In genomic region chr2:85727798-85728197, GRCh38 we compare ENCODE assay signal across 23 cellular contexts. TPM values are rescaled to one million over a fixed set of nuclear protein-coding genes. Genes with fewer than 3 reads are reported as not detected.
DNase-seq lines count a peak whose midpoint lies in the region; ATAC-seq and TF ChIP-seq lines count a peak whose summit lies in the region.
"Had no signal": no experiment of that assay in that cellular context is flagged by ENCODE, and none has a peak within 500 bp of the region (broad histone marks: within the 10 kb centered on the region; RNA-seq: fewer than 3 reads in every experiment).

No MANE protein-coding gene starts in this region.

- no peaks in the 10 kb centered on the region for H3K9me3 ChIP-seq in left ventricle myocardium inferior (replicated peaks)
- H3K9me3 ChIP-seq in right atrium auricular region = no peaks in the 10 kb centered on the region
- no peaks in the 10 kb centered on the region for H3K9me3 ChIP-seq in lower lobe of right lung
- H3K9me3 ChIP-seq in suprapubic skin = no peaks in the 10 kb centered on the region
- no peaks in the 10 kb centered on the region for H3K9me3 ChIP-seq in SK-N-SH
- no peaks in the 10 kb centered on the region for H3K9me3 ChIP-seq in endodermal cell (ENCODE audit: control insufficient read depth, low read length)
- H3K9me3 ChIP-seq: BLaER1 treated with 17β-estradiol and CSF1 and Interleukin-3, amounts not matched to agents 10 nM and 100 nM; HAP-1 had no signal

- CTCF ChIA-PET in SK-N-SH (lab: Yijun Ruan, JAX) = interaction anchor here (1.0 to 3.9 kb wide), 2 partner anchors 86 to 90 kb away, joined by 3 to 70 read pairs; no protein-coding TSS in a partner anchor

- no peaks in the 10 kb centered on the region for H3K36me3 Mint-ChIP-seq in endodermal cell (ENCODE audit: low read depth)

- intact Hi-C loops in left ventricle myocardium inferior (cut with micrococcal nuclease) = loop anchor here (2.0 kb wide), 1 partner anchor 87 kb away; no protein-coding TSS in a partner anchor
- intact Hi-C loops in lower lobe of right lung (cut with DNase I) = loop anchor here (10.0 kb wide), 1 partner anchor 87 kb away; no protein-coding TSS in a partner anchor

- H3K4me3 ChIP-seq in left ventricle myocardium inferior = no peak overlapping the region
- H3K4me3 ChIP-seq in right atrium auricular region = no peak overlapping the region
- no peak overlapping the region for H3K4me3 ChIP-seq in lower lobe of right lung
- no peak overlapping the region for H3K4me3 ChIP-seq in suprapubic skin
- no peak overlapping the region for H3K4me3 ChIP-seq in SK-N-SH (ENCODE audit: low read depth in 2 of 2, low read length in 1 of 2)
- no peak overlapping the region for H3K4me3 ChIP-seq in endodermal cell (ENCODE audit: low read length)
- H3K4me3 ChIP-seq: BLaER1 treated with 17β-estradiol and CSF1 and Interleukin-3, amounts not matched to agents 10 nM and 100 nM; GM23338; HAP-1; K562 had no signal

- WGBS in suprapubic skin = 61% methylated on average over 10 of the region's 10 CpGs
- 90% methylated on average over 10 of the region's 10 CpGs for WGBS in SK-N-SH (ENCODE audit: low lambda C conversion rate)
- 91 to 92% methylated on average over 4 to 10 of the region's 10 CpGs for WGBS in endodermal cell (ENCODE audit: insufficient coverage in 1 of 2, insufficient read length in 1 of 2), 2 experiments

- no peak overlapping the region for H2AFZ ChIP-seq in SK-N-SH (ENCODE audit: low read depth)
- H2AFZ ChIP-seq: GM23338 had no signal

- H3K36me3 ChIP-seq in left ventricle myocardium inferior (no peaks in the 10 kb centered on the region), right atrium auricular region (no peaks in the 10 kb centered on the region), lower lobe of right lung (no peaks in the 10 kb centered on the region), suprapubic skin (no peaks in the 10 kb centered on the region), SK-N-SH (replicated peaks in 1 of 2; ENCODE audit: control insufficient read depth in 1 of 2, insufficient read depth in 2 of 2, low read length in 1 of 2) (no peaks in the 10 kb centered on the region), endodermal cell (ENCODE audit: control insufficient read depth, insufficient read depth, low read length) (no peaks in the 10 kb centered on the region)
- H3K36me3 ChIP-seq: BLaER1 treated with 17β-estradiol and CSF1 and Interleukin-3, amounts not matched to agents 10 nM and 100 nM; HAP-1 had no signal

- H3K27me3 Mint-ChIP-seq in endodermal cell (ENCODE audit: insufficient read depth) = peaks cover 21% of the 10 kb centered on the region

- no peak for TF ChIP-seq RAD21 in SK-N-SH (IDR thresholded peaks at IDR 0.05; ENCODE audit: low read length)

- POLR2A ChIA-PET in SK-N-SH (lab: Yijun Ruan, JAX) = no interaction called here

- H3K4me2 ChIP-seq in SK-N-SH = no peak overlapping the region
- H3K4me2 ChIP-seq: GM23338 had no signal

- H3K9me2 ChIP-seq in SK-N-SH = no peaks in the 10 kb centered on the region

- peaks cover 3% of the 10 kb centered on the region for H3F3A ChIP-seq in SK-N-SH (replicated peaks; ENCODE audit: insufficient read depth)

- no peak overlapping the region for H3K4me3 Mint-ChIP-seq in endodermal cell
- H3K4me3 Mint-ChIP-seq: CD4-positive, alpha-beta T cell; GM23338; HFFc6 had no signal

- TF ChIP-seq POLR2A in suprapubic skin (IDR thresholded peaks at IDR 0.05) = no peak

- ATAC-seq in lower lobe of right lung = peak; percentile 62 to 72
- no peak for ATAC-seq in GM18519 (IDR thresholded peaks at IDR 0.05; ENCODE audit: low FRiP score, unreplicated experiment)
- ATAC-seq: GM23338, K562 had no signal

- peaks cover 7% of the 10 kb centered on the region for H3K4me1 Mint-ChIP-seq in endodermal cell
- H3K4me1 Mint-ChIP-seq: GM23338 had no signal

- H3K9me3 Mint-ChIP-seq in endodermal cell = no peaks in the 10 kb centered on the region
- H3K9me3 Mint-ChIP-seq: CD4-positive, alpha-beta T cell; GM23338; HFFc6 had no signal

- no peaks in the 10 kb centered on the region for H4K20me1 ChIP-seq in SK-N-SH (ENCODE audit: insufficient read depth)
- H4K20me1 ChIP-seq: BLaER1 treated with 17β-estradiol and CSF1 and Interleukin-3, amounts not matched to agents 10 nM and 100 nM had no signal

- no peak overlapping the region for H3K27ac Mint-ChIP-seq in endodermal cell
- H3K27ac Mint-ChIP-seq: CD4-positive, alpha-beta T cell; GM23338; HFFc6 had no signal

- H3K79me2 ChIP-seq in SK-N-SH (ENCODE audit: insufficient read depth) = no peaks in the 10 kb centered on the region

- no peaks in the 10 kb centered on the region for H3K27me3 ChIP-seq in left ventricle myocardium inferior (ENCODE audit: low read depth)
- no peaks in the 10 kb centered on the region for H3K27me3 ChIP-seq in right atrium auricular region
- no peaks in the 10 kb centered on the region for H3K27me3 ChIP-seq in lower lobe of right lung (ENCODE audit: low read depth)
- H3K27me3 ChIP-seq in suprapubic skin = no peaks in the 10 kb centered on the region
- H3K27me3 ChIP-seq in SK-N-SH (ENCODE audit: insufficient read depth) = no peaks in the 10 kb centered on the region
- H3K27me3 ChIP-seq in endodermal cell (ENCODE audit: control insufficient read depth, insufficient read depth, low read length, poor library complexity, severe bottlenecking) = peaks cover 24% of the 10 kb centered on the region
- H3K27me3 ChIP-seq: BLaER1 treated with 17β-estradiol and CSF1 and Interleukin-3, amounts not matched to agents 10 nM and 100 nM had no signal

- no peak for TF ChIP-seq EP300 in suprapubic skin (IDR thresholded peaks at IDR 0.05)
- no peak for TF ChIP-seq EP300 in SK-N-SH (IDR thresholded peaks at IDR 0.05; ENCODE audit: borderline replicate concordance in 1 of 2, low read depth in 1 of 2, low read length in 1 of 2)

- DNase-seq in left ventricle myocardium inferior = no peak
- no peak for DNase-seq in right atrium auricular region (ENCODE audit: low spot score)
- peak; percentile 75 for DNase-seq in lower lobe of right lung
- DNase-seq in suprapubic skin (ENCODE audit: low spot score in 2 of 2) = peak; percentile 69 to 70
- DNase-seq in SK-N-SH = no peak
- no peak for DNase-seq in endodermal cell
- DNase-seq: AML-193, HFFc6, Kasumi-1, NCI-H1092 treated with DMSO at 0.1 percent for 48 hours, NCI-H1436 treated with DMSO at 0.1 percent for 48 hours, NCI-H187 treated with DMSO at 0.1 percent for 48 hours, NCI-H2107, NCI-H526 had no signal

- H3K27ac ChIP-seq in left ventricle myocardium inferior (replicated peaks) = peak overlapping the region; percentile 67
- H3K27ac ChIP-seq in right atrium auricular region = peak overlapping the region in 1 of 2 donors; percentile 43
- peak overlapping the region; percentile 58 for H3K27ac ChIP-seq in lower lobe of right lung
- H3K27ac ChIP-seq in suprapubic skin = no peak overlapping the region
- no peak overlapping the region for H3K27ac ChIP-seq in SK-N-SH (ENCODE audit: low read depth in 2 of 2, low read length in 1 of 2)
- H3K27ac ChIP-seq in endodermal cell (ENCODE audit: low read depth, low read length) = no peak overlapping the region
- H3K27ac ChIP-seq: BLaER1 treated with 17β-estradiol and CSF1 and Interleukin-3, amounts not matched to agents 10 nM and 100 nM; RWPE1 had no signal

- H3K9ac ChIP-seq in SK-N-SH (no peak overlapping the region), endodermal cell (ENCODE audit: extremely low read depth, low read length, poor library complexity, severe bottlenecking) (no peak overlapping the region)

- peaks cover 38% of the 10 kb centered on the region for H3K4me1 ChIP-seq in left ventricle myocardium inferior
- H3K4me1 ChIP-seq in right atrium auricular region = peaks cover 0 to 32% of the 10 kb centered on the region in 2 donors
- peaks cover 55% of the 10 kb centered on the region for H3K4me1 ChIP-seq in lower lobe of right lung
- peaks cover 21% of the 10 kb centered on the region for H3K4me1 ChIP-seq in suprapubic skin
- peaks cover 0 to 11% of the 10 kb centered on the region in 2 experiments; a peak in 2 of 4 replicates for H3K4me1 ChIP-seq in SK-N-SH (ENCODE audit: control insufficient read depth in 1 of 2, insufficient read depth in 2 of 2, low read depth in 1 of 2, low read length in 1 of 2)
- no peaks in the 10 kb centered on the region for H3K4me1 ChIP-seq in endodermal cell (ENCODE audit: control insufficient read depth, insufficient read depth, low read length)
- H3K4me1 ChIP-seq: HAP-1 had no signal

- TF ChIP-seq CTCF in left ventricle myocardium inferior (IDR thresholded peaks at IDR 0.05; ENCODE audit: borderline replicate concordance) = no peak
- TF ChIP-seq CTCF in right atrium auricular region (IDR thresholded peaks at IDR 0.05) = no peak
- TF ChIP-seq CTCF in lower lobe of right lung (IDR thresholded peaks at IDR 0.05) = no peak
- no peak for TF ChIP-seq CTCF in suprapubic skin (IDR thresholded peaks at IDR 0.05)
- TF ChIP-seq CTCF in SK-N-SH (IDR thresholded peaks at IDR 0.05) = no peak
- TF ChIP-seq CTCF in endodermal cell (conservative IDR thresholded peaks at IDR 0.05) = no peak

TF ChIP-seq in SK-N-SH, 30 proteins besides CTCF, POLR2A, EP300 and RAD21 (continues in another document):
- TF ChIP-seq RFX5 (IDR thresholded peaks at IDR 0.05; ENCODE audit: low read length) = no peak
- TF ChIP-seq YY1 (IDR thresholded peaks at IDR 0.05; ENCODE audit: low read depth) = no peak

RNA-seq across cellular contexts. Expression of gene ATOH8, which starts 26.0 kb away (rescaled TPM):
- total RNA-seq in left ventricle myocardium inferior (23.3 TPM), right atrium auricular region (100 to 1,000 TPM in 1 of 2 donors, 10 to 100 TPM in 1; 35.1 to 116 TPM), lower lobe of right lung (44.9 TPM), suprapubic skin (10 to 100 TPM in 3 of 4 donors, 1 to 10 TPM in 1; 9.7 to 30.3 (median 27.3) TPM), endodermal cell (1 to 10 TPM; 1.3 to 1.6 TPM)
- 5.6 and 6.4 TPM in 2 replicates for polyA plus RNA-seq in SK-N-SH (2012; rRNA removed)
- 2.9 and 4.3 TPM in 2 replicates for polyA plus RNA-seq in SK-N-SH (2012; cell fraction: cytosol; rRNA removed)
- 7.0 and 7.3 TPM in 2 replicates for polyA plus RNA-seq in SK-N-SH (2012; cell fraction: nucleus; rRNA removed)
- polyA plus RNA-seq in endodermal cell (2013, experiment 1 of 2) = 6.6 TPM
- polyA plus RNA-seq in endodermal cell (2013, experiment 2 of 2) = 8.9 TPM
- total RNA-seq: CD4-positive, alpha-beta T cell; K562 had no signal
- polyA plus RNA-seq: K562 had no signal

RNA-seq across cellular contexts. Expression of gene GNLY, which starts 33.6 kb away (rescaled TPM):
- total RNA-seq in left ventricle myocardium inferior (1.5 TPM), right atrium auricular region (1 to 10 TPM in 1 of 2 donors, not detected in 1; 1.4 TPM), lower lobe of right lung (21.5 TPM), suprapubic skin (1 to 10 TPM in 3 of 4 donors, not detected in 1; 1.6 to 4.8 (median 1.9) TPM), endodermal cell (not detected)
- polyA plus RNA-seq in SK-N-SH (2012; rRNA removed) = not detected in 2 replicates
- not detected in 2 replicates for polyA plus RNA-seq in SK-N-SH (2012; cell fraction: cytosol; rRNA removed)
- polyA plus RNA-seq in SK-N-SH (2012; cell fraction: nucleus; rRNA removed) = 0.12 TPM in 1 of 2 replicates, not detected in the other
- 0.39 TPM for polyA plus RNA-seq in endodermal cell (2013, experiment 1 of 2)
- polyA plus RNA-seq in endodermal cell (2013, experiment 2 of 2) = 0.66 TPM
- total RNA-seq: GM23338, HFFc6, K562, M059J, OCI-LY7 had no signal
- polyA plus RNA-seq: GM23338, K562 had no signal

RNA-seq across cellular contexts. Expression of gene SFTPB, which starts 59.8 kb away (rescaled TPM):
- total RNA-seq in left ventricle myocardium inferior = not detected
- under 1 TPM in 1 of 2 donors, not detected in 1; 0.15 TPM for total RNA-seq in right atrium auricular region
- 12,584 TPM for total RNA-seq in lower lobe of right lung
- not detected for total RNA-seq in suprapubic skin
- polyA plus RNA-seq in SK-N-SH (2012; rRNA removed) = not detected in 2 replicates
- not detected in 2 replicates for polyA plus RNA-seq in SK-N-SH (2012; cell fraction: cytosol; rRNA removed)
- not detected in 2 replicates for polyA plus RNA-seq in SK-N-SH (2012; cell fraction: nucleus; rRNA removed)
- total RNA-seq in endodermal cell = not detected
- not detected for polyA plus RNA-seq in endodermal cell (2013, experiment 1 of 2)
- not detected for polyA plus RNA-seq in endodermal cell (2013, experiment 2 of 2)
- total RNA-seq: CD4-positive, alpha-beta T cell; GM23338; HFFc6; M059J; OCI-LY7 had no signal

Comparison
In these comparisons a context has a peak if more than half of its experiments do, and no peak if none do; other contexts are left out.
1. DNase-seq: peak in lower lobe of right lung (single experiment) and suprapubic skin (2 of 2); none in left ventricle myocardium inferior (single experiment), right atrium auricular region (single experiment), SK-N-SH (single experiment) and endodermal cell (single experiment).
2. H3K27ac ChIP-seq: peak in left ventricle myocardium inferior (single experiment) and lower lobe of right lung (single experiment); none in suprapubic skin (single experiment), SK-N-SH (0 of 2) and endodermal cell (single experiment).
3. RNA of gene SFTPB, which starts 59.8 kb away (total RNA-seq): 12,584 TPM in lower lobe of right lung (single experiment); 0.15 TPM in right atrium auricular region, not detected in left ventricle myocardium inferior (single experiment), not detected in suprapubic skin and not detected in endodermal cell; every median in the first group is over 1,000 times any median in the second.